ENCODE assay signal across 8 cellular contexts in genomic region chr6:24774696-24775519, GRCh38. TPM values are rescaled to one million over a fixed set of nuclear protein-coding genes. Genes with fewer than 3 reads are reported as not detected.
DNase-seq lines count a peak whose midpoint lies in the region; ATAC-seq and TF ChIP-seq lines count a peak whose summit lies in the region.

TSS of gene GMNN (plus strand) at chr6:24774937. CDS start at chr6:24777247, 2,310 bp downstream.

- H3K27me3 ChIP-seq in PC-3 (ENCODE audit: low read length), result no peaks in the 10 kb centered on the region

- POLR2A ChIA-PET in PC-3 (lab: Charles Lee; ENCODE audit: unreplicated experiment), result interaction anchor here (0.6 kb wide), 1 partner anchor 29 kb away, joined by 7 read pairs; no protein-coding TSS in a partner anchor

- H2AFZ ChIP-seq in PC-3 (ENCODE audit: low read length), result peak within 1 kb of the TSS; percentile 93

- peak within 1 kb of the TSS; percentile 98 for H3K9ac ChIP-seq in PC-3 (ENCODE audit: low read length)

- H3K79me2 ChIP-seq in PC-3 (ENCODE audit: low read length), result peaks cover 51% of the 10 kb centered on the region

- peak; percentile 96 for ATAC-seq in GM21717 (IDR thresholded peaks at IDR 0.05; ENCODE audit: unreplicated experiment)
- ATAC-seq in PC-3, result peak; percentile 91
- peak; percentile 94 for ATAC-seq in mucosa of descending colon

- no peaks in the 10 kb centered on the region for H3K9me2 ChIP-seq in PC-3 (replicated peaks; ENCODE audit: low read length)

- BruUV-seq in PC-3 (replicated peaks; lab: Mats Ljungman, UMichigan), result TSS peak; percentile 62

- CTCF ChIA-PET in PC-3 (lab: Charles Lee), result no interaction called here

- H3K9me3 ChIP-seq in PC-3 (ENCODE audit: low read length), result no peaks in the 10 kb centered on the region
- H3K9me3 ChIP-seq in mucosa of descending colon, result no peaks in the 10 kb centered on the region

- H3K27ac ChIP-seq in PC-3 (ENCODE audit: low read length) (peak within 1 kb of the TSS; percentile 89), epithelial cell of prostate (peak within 1 kb of the TSS; percentile 68)

- H3K4me2 ChIP-seq in PC-3 (ENCODE audit: low read length), result peak within 1 kb of the TSS; percentile 93

- H4K20me1 ChIP-seq in PC-3 (ENCODE audit: low read length), result peaks cover 33% of the 10 kb centered on the region

- intact Hi-C loops in PC-3 (cut with micrococcal nuclease), result loop anchor here (2.0 to 10.0 kb wide), 2 partner anchors 54 to 220 kb away; no protein-coding TSS in a partner anchor
- intact Hi-C loops in mucosa of descending colon (cut with DNase I, micrococcal nuclease), result loop anchor here in 1 of 2 donors (10.0 kb wide), 1 partner anchor 110 kb away; the partner anchor contains the start of genes ACOT13 and TDP2

- no peak for TF ChIP-seq CTCF in PC-3 (conservative IDR thresholded peaks at IDR 0.05; ENCODE audit: low read depth, low read length)
- TF ChIP-seq CTCF in mucosa of descending colon (IDR thresholded peaks at IDR 0.05), result no peak

- no peaks in the 10 kb centered on the region for H3F3A ChIP-seq in PC-3 (ENCODE audit: low read length, unreplicated experiment)

- DNase-seq in DMS53 (lab: John Stamatoyannopoulos, UW), result peak; percentile 99
- peak; percentile 93 for DNase-seq in Jurkat, Clone E6-1 (ENCODE audit: low read depth, low spot score)
- DNase-seq in PC-3, result peak; percentile 95
- DNase-seq in activated T-cell treated with anti-CD3 and anti-CD28 coated beads for 48 hours (ENCODE audit: low read depth), result peak; percentile 98
- DNase-seq in epithelial cell of prostate (ENCODE audit: low read depth, low spot score), result peak; percentile 51
- DNase-seq in mucosa of descending colon, result peak; percentile 99
- DNase-seq in stimulated activated CD8-positive, alpha-beta memory T cell treated with anti-CD3 and anti-CD28 coated beads, Interleukin-4, amount 100 ng/mL, for 1 hour (ENCODE audit: low read depth in 2 of 2, low spot score in 1 of 2), result peak; percentile 95 to 98

- peaks cover 29% of the 10 kb centered on the region for H3K4me1 ChIP-seq in PC-3 (ENCODE audit: insufficient read depth, low read length)
- peaks cover 16% of the 10 kb centered on the region for H3K4me1 ChIP-seq in mucosa of descending colon (ENCODE audit: low read depth)

- H3K4me3 ChIP-seq in Jurkat, Clone E6-1 (ENCODE audit: low read length), result peak within 1 kb of the TSS; percentile 100
- peak within 1 kb of the TSS; percentile 97 for H3K4me3 ChIP-seq in PC-3 (ENCODE audit: low read length)
- peak within 1 kb of the TSS; percentile 83 for H3K4me3 ChIP-seq in mucosa of descending colon

- H3K36me3 ChIP-seq in PC-3 (ENCODE audit: low read depth, low read length) (peaks cover 14% of the 10 kb centered on the region; the same call in 1 of the 2 replicates), mucosa of descending colon (ENCODE audit: low read depth) (no peaks in the 10 kb centered on the region)

RNA-seq across cellular contexts. Expression of gene GMNN, which starts in this region (rescaled TPM):
- polyA plus RNA-seq in Jurkat, Clone E6-1 (2012; ENCODE audit: insufficient read depth, insufficient read length), result 128 TPM
- total RNA-seq in PC-3 (2014; rRNA removed) (44.6 and 57.4 TPM in 2 replicates), mucosa of descending colon (10 to 100 TPM; 20.6 to 62.0 (median 45.8) TPM)

Comparison
In these comparisons a context has a peak if more than half of its experiments do, and no peak if none do; other contexts are left out.
1. Peak in every context shown above with its lines: DNase-seq, ATAC-seq, H3K4me3 ChIP-seq and H3K27ac ChIP-seq.